In genomic region chr18:61333271-61333745, GRCh38 we compare ENCODE assay signal across 10 cellular contexts. TPM values are rescaled to one million over a fixed set of nuclear protein-coding genes. Genes with fewer than 3 reads are reported as not detected.
DNase-seq lines count a peak whose midpoint lies in the region; ATAC-seq and TF ChIP-seq lines count a peak whose summit lies in the region.
"Had no signal": no experiment of that assay in that cellular context is flagged by ENCODE, and none has a peak within 500 bp of the region (broad histone marks: within the 10 kb centered on the region; RNA-seq: fewer than 3 reads in every experiment).

Gene CDH20 (plus strand): TSS chr18:61333430.

- H3K9me3 Mint-ChIP-seq in nephron progenitor cell = no peaks in the 10 kb centered on the region

- ATAC-seq in Right ventricle myocardium inferior (peak; percentile 28), HG02973 (IDR thresholded peaks at IDR 0.05; ENCODE audit: unreplicated experiment) (no peak), GM19463 (IDR thresholded peaks at IDR 0.05; ENCODE audit: unreplicated experiment) (no peak), HG03280 (IDR thresholded peaks at IDR 0.05; ENCODE audit: unreplicated experiment) (no peak)

- peak within 1 kb of the TSS; percentile 47 for H3K4me3 ChIP-seq in fibroblast of pulmonary artery (replicated peaks; ENCODE audit: low read depth, low read length)

- peak within 1 kb of the TSS; percentile 89 for H3K4me3 Mint-ChIP-seq in nephron progenitor cell

- DNase-seq in Right ventricle myocardium inferior (ENCODE audit: missing footprints) = no peak
- DNase-seq in cardiac septum (ENCODE audit: low spot score) = no peak
- DNase-seq in fibroblast of pulmonary artery (ENCODE audit: low read depth) = no peak
- peak; percentile 62 for DNase-seq in nephron progenitor cell
- no peak for DNase-seq in SHP77 (lab: John Stamatoyannopoulos, UW)
- DNase-seq: erythroblast had no signal

- TF ChIP-seq CTCF in fibroblast of pulmonary artery (IDR thresholded peaks at IDR 0.05; ENCODE audit: low read length, missing control alignments) (no peak), nephron progenitor cell (IDR thresholded peaks at IDR 0.05) (no peak)

- H3K27ac Mint-ChIP-seq in nephron progenitor cell = no peak within 1 kb of the TSS

- H3K27me3 Mint-ChIP-seq in nephron progenitor cell (ENCODE audit: low read depth, poor library complexity) = peaks cover 40% of the 10 kb centered on the region

- no peaks in the 10 kb centered on the region for H3K36me3 Mint-ChIP-seq in nephron progenitor cell (ENCODE audit: low read depth)

- intact Hi-C loops in Right ventricle myocardium inferior (cut with DNase I) (no loop called here), cardiac septum (cut with DNase I) (no loop called here)

- peaks cover 36% of the 10 kb centered on the region for H3K4me1 Mint-ChIP-seq in nephron progenitor cell

RNA-seq across cellular contexts. Expression of gene CDH20, which starts in this region (rescaled TPM):
- total RNA-seq in Right ventricle myocardium inferior = not detected
- total RNA-seq in cardiac septum = 0.08 TPM
- total RNA-seq: LHCN-M2 had no signal

Comparison
In these comparisons a context has a peak if more than half of its experiments do, and no peak if none do; other contexts are left out.
1. Peak in ATAC-seq in Right ventricle myocardium inferior; RNA of the gene not detected or under 1 TPM.